ENCODE assay signal across 2 cellular contexts in genomic region chr3:123914829-123915228, GRCh38.
TF ChIP-seq lines count a peak whose summit lies in the region.

No MANE protein-coding gene starts in this region.

TF ChIP-seq in A549, 52 proteins besides CTCF, POLR2A, EP300 and RAD21 (continued from another document):
- no peak for TF ChIP-seq PBX3 (IDR thresholded peaks at IDR 0.05)
- TF ChIP-seq KDM1A (IDR thresholded peaks at IDR 0.05; ENCODE audit: low read depth), result no peak
- no peak for TF ChIP-seq ESRRA (IDR thresholded peaks at IDR 0.05; ENCODE audit: borderline replicate concordance, low read length)
- TF ChIP-seq CBX2 (IDR thresholded peaks at IDR 0.05; ENCODE audit: borderline replicate concordance, low read depth), result no peak
- TF ChIP-seq RNF2 (IDR thresholded peaks at IDR 0.05; ENCODE audit: borderline replicate concordance, low read depth), result no peak
- TF ChIP-seq HOXB13 (CRISPR knock-in tag; IDR thresholded peaks at IDR 0.05; ENCODE audit: low read depth), result no peak
- TF ChIP-seq CBX8 (IDR thresholded peaks at IDR 0.05), result no peak
- no peak for TF ChIP-seq TFCP2L1 (CRISPR knock-in tag; IDR thresholded peaks at IDR 0.05)
- no peak for TF ChIP-seq PHF8 (IDR thresholded peaks at IDR 0.05; ENCODE audit: borderline replicate concordance, low read depth)
- TF ChIP-seq SREBF2 (IDR thresholded peaks at IDR 0.05), result no peak
- TF ChIP-seq ELK1 (IDR thresholded peaks at IDR 0.05; ENCODE audit: low read depth, low read length), result no peak
- no peak for TF ChIP-seq NPAS2 (CRISPR knock-in tag; IDR thresholded peaks at IDR 0.05; ENCODE audit: borderline replicate concordance)
- no peak for TF ChIP-seq POLR2AphosphoS2 (conservative IDR thresholded peaks at IDR 0.05; ENCODE audit: low read length)
- TF ChIP-seq BHLHE40 (IDR thresholded peaks at IDR 0.05; ENCODE audit: low read depth, low read length), result no peak
- no peak for TF ChIP-seq RFX5 (IDR thresholded peaks at IDR 0.05)
- no peak for TF ChIP-seq HOXB5 (CRISPR knock-in tag; IDR thresholded peaks at IDR 0.05)
- TF ChIP-seq ZC3H11A (IDR thresholded peaks at IDR 0.05), result no peak

TF ChIP-seq in GM23338, 12 proteins besides CTCF, POLR2A, EP300 and RAD21 (continued from another document):
- TF ChIP-seq ETS1 (IDR thresholded peaks at IDR 0.05) (no peak), POLR2AphosphoS5 (IDR thresholded peaks at IDR 0.05; ENCODE audit: low read depth) (no peak), REST (IDR thresholded peaks at IDR 0.05; ENCODE audit: unreplicated experiment) (no peak), ZNF462 (CRISPR knock-in tag; IDR thresholded peaks at IDR 0.05) (no peak), EZH2 (IDR thresholded peaks at IDR 0.05; ENCODE audit: low read depth, unreplicated experiment) (no peak)
TF ChIP-seq in GM23338: peak in this region for 0.
